Comparison of ENCODE assay signal across 2 cellular contexts in genomic region chr7:100009952-100010351, GRCh38. TPM values are rescaled to one million over a fixed set of nuclear protein-coding genes. Genes with fewer than 3 reads are reported as not detected.
"Had no signal": no experiment of that assay in that cellular context is flagged by ENCODE, and none has a peak within 500 bp of the region (broad histone marks: within the 10 kb centered on the region; RNA-seq: fewer than 3 reads in every experiment).

No MANE protein-coding gene starts in this region.

RNA-seq across cellular contexts. Expression of gene AZGP1, which starts 34.1 kb away (rescaled TPM):
- total RNA-seq: SJSA1 had no signal
- polyA plus RNA-seq: SK-N-SH had no signal
